15 cellular contexts compared by ENCODE assay signal in genomic region chr5:113523168-113523567, GRCh38. TPM values are rescaled to one million over a fixed set of nuclear protein-coding genes. Genes with fewer than 3 reads are reported as not detected.
A peak's percentile ranks its signal among the peaks of the same experiment; 100 is the strongest.
DNase-seq lines count a peak whose midpoint lies in the region; ATAC-seq, FAIRE-seq and TF ChIP-seq lines count a peak whose summit lies in the region.
"Had no signal": no experiment of that assay in that cellular context is flagged by ENCODE, and none has a peak within 500 bp of the region (broad histone marks: within the 10 kb centered on the region; RNA-seq: fewer than 3 reads in every experiment).

No MANE protein-coding gene starts in this region.

- FAIRE-seq in A549 (lab: Jason Lieb, UNC), result peak; percentile 82

- no peak for TF ChIP-seq RAD21 in A549 (conservative IDR thresholded peaks at IDR 0.05 in 1 of 2, IDR thresholded peaks at IDR 0.05 in 1 of 2)

- no peaks in the 10 kb centered on the region for H3K9me3 ChIP-seq in A549
- H3K9me3 ChIP-seq in CD4-positive, alpha-beta T cell (ENCODE audit: control insufficient read depth, low read length), result no peaks in the 10 kb centered on the region

- TF ChIP-seq CTCF in A549 (IDR thresholded peaks at IDR 0.05) (no peak), GM10248 (IDR thresholded peaks at IDR 0.05; ENCODE audit: control extremely low read depth, extremely low read depth, low read depth, missing control alignments) (no peak)
- no peak for TF ChIP-seq CTCF in CD4-positive, alpha-beta T cell (IDR thresholded peaks at IDR 0.05)

- CTCF ChIA-PET in A549 (lab: Yijun Ruan, JAX) (interaction anchor here (1.3 kb wide), 1 partner anchor 9 kb away, joined by 3 read pairs; the partner anchor contains the start of gene YTHDC2), GM10248 (lab: Yijun Ruan, JAX) (interaction anchor here (0.9 kb wide), 1 partner anchor 11 kb away, joined by 3 read pairs; no protein-coding TSS in a partner anchor)
- CTCF ChIA-PET in CD4-positive, alpha-beta T cell (lab: Charles Lee), result no interaction called here

- TF ChIP-seq EP300 in A549 (IDR thresholded peaks at IDR 0.05), result no peak

- peaks cover 60% of the 10 kb centered on the region for H3K4me1 Mint-ChIP-seq in CD4-positive, alpha-beta T cell (ENCODE audit: low read depth)
- H3K4me1 Mint-ChIP-seq in central memory CD8-positive, alpha-beta T cell, result peaks cover 28% of the 10 kb centered on the region

- no peak overlapping the region for H3K27ac ChIP-seq in A549
- no peak overlapping the region for H3K27ac ChIP-seq in CD4-positive, alpha-beta T cell (ENCODE audit: low read depth, low read length)
- H3K27ac ChIP-seq: BLaER1 treated with 17β-estradiol and CSF1 and Interleukin-3, amounts not matched to agents 10 nM and 100 nM; HL-60 had no signal

- H3K4me3 Mint-ChIP-seq in CD4-positive, alpha-beta T cell, result peak overlapping the region; percentile 45
- no peak overlapping the region for H3K4me3 Mint-ChIP-seq in central memory CD8-positive, alpha-beta T cell

- H3K4me2 ChIP-seq in A549, result no peak overlapping the region

- DNase-seq in A549 (ENCODE audit: low read depth in 1 of 2, low spot score in 1 of 2), result no peak
- DNase-seq in CD4-positive, alpha-beta T cell, result no peak
- peak; percentile 17 for DNase-seq in NCI-H69 (lab: John Stamatoyannopoulos, UW)
- no peak for DNase-seq in central memory CD8-positive, alpha-beta T cell (ENCODE audit: low spot score in 2 of 2)
- DNase-seq in GDM1 (lab: John Stamatoyannopoulos, UW), result no peak
- no peak for DNase-seq in GM10248 (ENCODE audit: extremely low spot score)
- DNase-seq: GOT3, NCI-H1092 treated with DMSO at 0.1 percent for 48 hours, NCI-H187 treated with DMSO at 0.1 percent for 48 hours, NCI-H2171, SHP77 treated with DMSO at 0.1 percent for 48 hours had no signal

- no peaks in the 10 kb centered on the region for H3K27me3 Mint-ChIP-seq in CD4-positive, alpha-beta T cell
- no peaks in the 10 kb centered on the region for H3K27me3 Mint-ChIP-seq in central memory CD8-positive, alpha-beta T cell

- no peaks in the 10 kb centered on the region for H3K27me3 ChIP-seq in CD4-positive, alpha-beta T cell (ENCODE audit: control insufficient read depth, insufficient read depth, low read length)
- H3K27me3 ChIP-seq: BLaER1 treated with 17β-estradiol and CSF1 and Interleukin-3, amounts not matched to agents 10 nM and 100 nM had no signal

- no peaks in the 10 kb centered on the region for H3K9me3 Mint-ChIP-seq in CD4-positive, alpha-beta T cell
- no peaks in the 10 kb centered on the region for H3K9me3 Mint-ChIP-seq in central memory CD8-positive, alpha-beta T cell

- no peak for TF ChIP-seq POLR2A in A549 (IDR thresholded peaks at IDR 0.05; ENCODE audit: low read length)

- 98% methylated on average over 2 of the region's 2 CpGs for WGBS in A549 (ENCODE audit: missing lambda C conversion rate)

- POLR2A ChIA-PET in A549 (lab: Yijun Ruan, JAX) (no interaction called here), GM10248 (lab: Yijun Ruan, JAX) (no interaction called here)
- POLR2A ChIA-PET in CD4-positive, alpha-beta T cell (lab: Charles Lee), result interaction anchor here (2.2 kb wide), 1 partner anchor 9 kb away, joined by 19 read pairs; the partner anchor contains the start of gene YTHDC2

- H3K36me3 Mint-ChIP-seq in CD4-positive, alpha-beta T cell (ENCODE audit: low read depth), result peaks cover 33% of the 10 kb centered on the region
- peaks cover 7% of the 10 kb centered on the region for H3K36me3 Mint-ChIP-seq in central memory CD8-positive, alpha-beta T cell (ENCODE audit: insufficient read depth)

- no peak overlapping the region for H3K4me3 ChIP-seq in A549
- H3K4me3 ChIP-seq: BLaER1 treated with 17β-estradiol and CSF1 and Interleukin-3, amounts not matched to agents 10 nM and 100 nM; K562 had no signal

- no peaks in the 10 kb centered on the region for H3K4me1 ChIP-seq in A549

- intact Hi-C loops in CD4-positive, alpha-beta T cell (cut with DNase I, micrococcal nuclease), result no loop called here

- H3K27ac Mint-ChIP-seq in CD4-positive, alpha-beta T cell, result peak overlapping the region; percentile 62
- H3K27ac Mint-ChIP-seq in central memory CD8-positive, alpha-beta T cell (ENCODE audit: low read depth), result peak overlapping the region; percentile 35

- ATAC-seq in A549 (no peak), GM19455 (IDR thresholded peaks at IDR 0.05; ENCODE audit: unreplicated experiment) (no peak)
- no peak for ATAC-seq in CD4-positive, alpha-beta T cell (ENCODE audit: poor library complexity)
- no peak for ATAC-seq in central memory CD8-positive, alpha-beta T cell (replicated peaks; ENCODE audit: extremely low read depth, poor library complexity, severe bottlenecking)
- ATAC-seq: K562 had no signal

TF ChIP-seq in A549, 52 proteins besides CTCF, POLR2A, EP300 and RAD21:
- TF ChIP-seq ESRRA (IDR thresholded peaks at IDR 0.05; ENCODE audit: borderline replicate concordance, low read length) (no peak), ZSCAN20 (CRISPR knock-in tag; IDR thresholded peaks at IDR 0.05) (no peak), TP53 (CRISPR knock-in tag; IDR thresholded peaks at IDR 0.05) (no peak), CHD2 (IDR thresholded peaks at IDR 0.05; ENCODE audit: low read length, partially characterized antibody) (no peak), HOXB5 (CRISPR knock-in tag; IDR thresholded peaks at IDR 0.05) (no peak), CEBPB (IDR thresholded peaks at IDR 0.05) (no peak), RCOR1 (IDR thresholded peaks at IDR 0.05; ENCODE audit: low read depth, low read length) (no peak), CBX8 (IDR thresholded peaks at IDR 0.05) (no peak), SMC3 (IDR thresholded peaks at IDR 0.05) (no peak), FOXS1 (CRISPR knock-in tag; IDR thresholded peaks at IDR 0.05) (no peak), REST (IDR thresholded peaks at IDR 0.05) (no peak), HES2 (IDR thresholded peaks at IDR 0.05) (no peak), MAFK (IDR thresholded peaks at IDR 0.05; ENCODE audit: partially characterized antibody) (no peak), HDAC2 (IDR thresholded peaks at IDR 0.05) (no peak), HEYL (CRISPR knock-in tag; IDR thresholded peaks at IDR 0.05) (no peak), NPAS2 (CRISPR knock-in tag; IDR thresholded peaks at IDR 0.05; ENCODE audit: borderline replicate concordance) (no peak), HOXA7 (CRISPR knock-in tag; IDR thresholded peaks at IDR 0.05) (no peak), PBX3 (IDR thresholded peaks at IDR 0.05) (no peak), KDM1A (IDR thresholded peaks at IDR 0.05; ENCODE audit: low read depth) (no peak), ZNF302 (CRISPR knock-in tag; IDR thresholded peaks at IDR 0.05) (no peak)

RNA-seq across cellular contexts. Expression of gene YTHDC2, which starts 9.7 kb away (rescaled TPM):
- 16.5 and 19.0 TPM in 2 replicates for polyA plus RNA-seq in A549 (2011; rRNA removed)
- 3.0 and 3.8 TPM in 2 replicates for polyA plus RNA-seq in A549 (2012; cell fraction: cytosol; rRNA removed)
- polyA plus RNA-seq in A549 (2012; cell fraction: nucleus; rRNA removed), result 4.7 and 7.1 TPM in 2 replicates
- 15.6 to 17.2 TPM (median 16.4 TPM) in 3 replicates for polyA plus RNA-seq in A549 (2017; fragmentation: RNase III; extraction: RNeasy Plus Mini Kit Qiagen cat#74134 plus additional on column Dnase treatment)
- polyA minus RNA-seq in A549 (2011; rRNA and poly(A)+ RNA removed), result 11.0 and 14.8 TPM in 2 replicates
- total RNA-seq in CD4-positive, alpha-beta T cell, result 10 to 100 TPM; 33.9 to 41.7 TPM

RNA-seq across cellular contexts. Expression of gene MCC, which starts 34.9 kb away (rescaled TPM):
- 0.09 and 0.22 TPM in 2 replicates for polyA plus RNA-seq in A549 (2011; rRNA removed)
- 0.05 and 0.06 TPM in 2 replicates for polyA plus RNA-seq in A549 (2012; cell fraction: cytosol; rRNA removed)
- polyA plus RNA-seq in A549 (2012; cell fraction: nucleus; rRNA removed), result 0.04 and 0.05 TPM in 2 replicates
- 0.10 to 0.31 TPM (median 0.20 TPM) in 3 replicates for polyA plus RNA-seq in A549 (2017; fragmentation: RNase III; extraction: RNeasy Plus Mini Kit Qiagen cat#74134 plus additional on column Dnase treatment)
- polyA minus RNA-seq in A549 (2011; rRNA and poly(A)+ RNA removed), result 0.34 and 1.7 TPM in 2 replicates
- total RNA-seq in CD4-positive, alpha-beta T cell, result 1 to 10 TPM; 3.2 to 3.3 TPM
